Comparison of ENCODE assay signal across 8 cellular contexts in genomic region chr22:37817705-37818311, GRCh38.
DNase-seq lines count a peak whose midpoint lies in the region; ATAC-seq and FAIRE-seq lines count a peak whose summit lies in the region.

No MANE protein-coding gene starts in this region.

- H3K9ac ChIP-seq in stomach smooth muscle (ENCODE audit: low read length in 2 of 2), result peak overlapping the region; percentile 36 to 63

- no peaks in the 10 kb centered on the region for H3K9me3 ChIP-seq in stomach smooth muscle (ENCODE audit: control insufficient read depth in 2 of 2, low read length in 2 of 2)

- DNase-seq in KG1 (lab: John Stamatoyannopoulos, UW), result peak; percentile 51
- peak; percentile 57 for DNase-seq in SHP77 treated with DMSO at 0.1 percent for 48 hours (lab: John Stamatoyannopoulos, UW)
- DNase-seq in activated gamma-delta T cell treated with anti-CD3 and anti-CD28 coated beads, Interleukin-2, amount 50 U/mL, for 16 hours (ENCODE audit: low read depth), result peak; percentile 76
- DNase-seq in germinal center (ENCODE audit: low spot score), result peak; percentile 88
- peak in 51 of 56 donors; percentile 16 to 90 (median 73) for DNase-seq in nucleus accumbens (lab: John Stamatoyannopoulos, UW)

- H3K36me3 ChIP-seq in stomach smooth muscle (ENCODE audit: control insufficient read depth in 2 of 2, insufficient read depth in 2 of 2, low read length in 2 of 2), result peaks cover 2 to 8% of the 10 kb centered on the region in 2 donors

- peak overlapping the region; percentile 59 to 60 for H3K4me3 ChIP-seq in stomach smooth muscle (ENCODE audit: low read length in 2 of 2)

- H3K4me1 ChIP-seq in stomach smooth muscle (ENCODE audit: control insufficient read depth, insufficient read depth, low read length), result peaks cover 16% of the 10 kb centered on the region

- H3K27ac ChIP-seq in stomach smooth muscle (ENCODE audit: low read length), result peak overlapping the region; percentile 41

- no peak for ATAC-seq in GM21423 (IDR thresholded peaks at IDR 0.05; ENCODE audit: unreplicated experiment)

- H3K27me3 ChIP-seq in stomach smooth muscle (ENCODE audit: control insufficient read depth in 1 of 2, insufficient read depth in 2 of 2, low read length in 2 of 2), result peaks cover 11 to 12% of the 10 kb centered on the region in 2 donors

- FAIRE-seq in G401.6 (lab: Jason Lieb, UNC), result peak; percentile 49
